In the genomic region with DNA sequence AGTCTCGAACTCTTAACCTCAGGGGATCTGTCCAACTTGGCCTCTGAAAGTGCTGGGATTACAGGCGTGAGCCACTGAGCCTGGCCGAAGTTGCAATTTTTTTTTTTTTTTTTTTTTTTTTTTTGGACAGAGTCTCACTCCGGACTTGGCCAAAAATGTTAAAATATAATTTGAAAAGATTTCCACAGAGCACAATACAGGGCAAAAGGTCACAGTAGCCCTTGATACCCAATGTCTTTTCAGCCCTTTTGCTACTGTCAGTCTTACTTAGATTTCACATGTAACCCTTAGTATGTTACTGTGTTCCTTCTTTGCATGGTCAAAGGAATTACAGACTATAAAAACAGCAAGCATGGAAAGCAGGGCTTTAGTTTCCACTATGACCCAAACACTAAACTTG, we compare ENCODE assay signal across 34 cellular contexts.
"Had no signal": no experiment of that assay in that cellular context is flagged by ENCODE, and none has a peak within 500 bp of the region (broad histone marks: within the 10 kb centered on the region; RNA-seq: fewer than 3 reads in every experiment).

No MANE protein-coding gene starts in this region.

- H3K27me3 Mint-ChIP-seq: activated CD4-positive, alpha-beta memory T cell treated with anti-CD3 and anti-CD28 coated beads, Interleukin-2, amount 10 ng/mL, durations not matched to agents 7 days and 5 days; activated CD8-positive, alpha-beta memory T cell treated with anti-CD3 and anti-CD28 coated beads, Interleukin-2, amount 10 ng/mL, durations not matched to agents 7 days and 5 days; activated T-helper 17 cell treated with anti-CD3 and anti-CD28 coated beads, Interleukin-2, amount 50 U/mL, for 72 hours; brain; central memory CD8-positive, alpha-beta T cell had no signal

- H3K9me3 Mint-ChIP-seq: activated CD4-positive, alpha-beta memory T cell treated with anti-CD3 and anti-CD28 coated beads, Interleukin-2, amount 10 ng/mL, durations not matched to agents 7 days and 5 days; activated naive CD4-positive, alpha-beta T cell treated with anti-CD3 and anti-CD28 coated beads, Interleukin-2, amount 50 U/mL, for 72 hours; activated T-helper 17 cell treated with anti-CD3 and anti-CD28 coated beads, Interleukin-2, amount 50 U/mL, for 72 hours; central memory CD8-positive, alpha-beta T cell had no signal

- H3K36me3 ChIP-seq: SJCRH30, WERI-Rb-1 had no signal

- H3K4me3 ChIP-seq: K562, SJCRH30, SK-N-MC had no signal

- DNase-seq: activated CD4-positive, alpha-beta memory T cell treated with anti-CD3 and anti-CD28 coated beads, Interleukin-2, amount 10 ng/mL, durations not matched to agents 7 days and 5 days; activated CD4-positive, alpha-beta T cell treated with anti-CD3 and anti-CD28 coated beads for 1 hour; activated CD4-positive, alpha-beta T cell treated with anti-CD3 and anti-CD28 coated beads for 48 hours; activated CD4-positive, CD25-positive, alpha-beta regulatory T cell; activated CD8-positive, alpha-beta memory T cell treated with anti-CD3 and anti-CD28 coated beads for 24 hours; activated CD8-positive, alpha-beta memory T cell treated with anti-CD3 and anti-CD28 coated beads, Interleukin-2, amount 10 ng/mL, durations not matched to agents 7 days and 5 days; activated CD8-positive, alpha-beta memory T cell treated with anti-CD3 and anti-CD28 coated beads, Interleukin-2, amount 50 U/mL, for 48 hours; activated effector memory CD4-positive, alpha-beta T cell treated with anti-CD3 and anti-CD28 coated beads, Interleukin-2, amount 50 U/mL, for 16 hours; activated naive CD4-positive, alpha-beta T cell treated with Interleukin-2 at 50 U/mL for 16 hours; activated T-cell treated with anti-CD3 and anti-CD28 coated beads, Interleukin-2, amount 50 U/mL, for 48 hours; anterior cingulate cortex; NCI-H1092 treated with DMSO at 0.1 percent for 48 hours; NCI-H1417; NCI-H146; NCI-H187; NCI-H2029 treated with DMSO at 0.1 percent for 48 hours; NCI-H2107; NCI-H2171; NCI-H510A; NCI-H526; NCI-H748 treated with DMSO at 0.1 percent for 48 hours; NK-92 treated with Interleukin-12 subunit alpha and Interleukin-12 subunit beta, amount 100 ng/mL, for 24 hours; PC-3; SHP77; SJCRH30; T1000; WERI-Rb-1 had no signal

- H3K27ac Mint-ChIP-seq: activated CD4-positive, alpha-beta memory T cell treated with anti-CD3 and anti-CD28 coated beads, Interleukin-2, amount 10 ng/mL, durations not matched to agents 7 days and 5 days; activated CD8-positive, alpha-beta memory T cell treated with anti-CD3 and anti-CD28 coated beads, Interleukin-2, amount 10 ng/mL, durations not matched to agents 7 days and 5 days; activated naive CD4-positive, alpha-beta T cell treated with anti-CD3 and anti-CD28 coated beads, Interleukin-2, amount 50 U/mL, for 72 hours; activated T-helper 17 cell treated with anti-CD3 and anti-CD28 coated beads, Interleukin-2, amount 50 U/mL, for 72 hours had no signal

- H3K4me3 Mint-ChIP-seq: activated CD4-positive, alpha-beta memory T cell treated with anti-CD3 and anti-CD28 coated beads, Interleukin-2, amount 10 ng/mL, durations not matched to agents 7 days and 5 days; activated CD8-positive, alpha-beta memory T cell treated with anti-CD3 and anti-CD28 coated beads, Interleukin-2, amount 10 ng/mL, durations not matched to agents 7 days and 5 days; activated T-helper 17 cell treated with anti-CD3 and anti-CD28 coated beads, Interleukin-2, amount 50 U/mL, for 72 hours; brain; central memory CD8-positive, alpha-beta T cell had no signal

- H3K27me3 ChIP-seq: SJCRH30 had no signal

- H3K27ac ChIP-seq: RWPE1, SJCRH30, SK-N-MC, WERI-Rb-1 had no signal

- ATAC-seq: activated CD8-positive, alpha-beta memory T cell treated with anti-CD3 and anti-CD28 coated beads, Interleukin-2, amount 10 ng/mL, durations not matched to agents 7 days and 5 days; activated naive CD4-positive, alpha-beta T cell treated with anti-CD3 and anti-CD28 coated beads, Interleukin-2, amount 50 U/mL, for 72 hours; activated T-helper 17 cell treated with anti-CD3 and anti-CD28 coated beads, Interleukin-2, amount 50 U/mL, for 72 hours; K562; PC-3 had no signal

- H3K36me3 Mint-ChIP-seq: activated CD8-positive, alpha-beta memory T cell treated with anti-CD3 and anti-CD28 coated beads, Interleukin-2, amount 10 ng/mL, durations not matched to agents 7 days and 5 days; activated naive CD4-positive, alpha-beta T cell treated with anti-CD3 and anti-CD28 coated beads, Interleukin-2, amount 50 U/mL, for 72 hours; brain had no signal

- H3K9me3 ChIP-seq: SJCRH30 had no signal

- H3K4me1 Mint-ChIP-seq: activated CD4-positive, alpha-beta memory T cell treated with anti-CD3 and anti-CD28 coated beads, Interleukin-2, amount 10 ng/mL, durations not matched to agents 7 days and 5 days; activated CD8-positive, alpha-beta memory T cell treated with anti-CD3 and anti-CD28 coated beads, Interleukin-2, amount 10 ng/mL, durations not matched to agents 7 days and 5 days; central memory CD8-positive, alpha-beta T cell had no signal
